Comparison of ENCODE assay signal across 8 cellular contexts in genomic region chr7:120996333-120996982, GRCh38.
DNase-seq lines count a peak whose midpoint lies in the region; ATAC-seq lines count a peak whose summit lies in the region.

No MANE protein-coding gene starts in this region.

- peaks cover 6% of the 10 kb centered on the region for H3K9me3 Mint-ChIP-seq in dendritic cell treated with granulocyte-macrophage colony-stimulating factor and Interleukin-4, amounts not matched to agents 40 ng/mL and 50 ng/mL, for 4 days

- intact Hi-C loops in dendritic cell treated with granulocyte-macrophage colony-stimulating factor and Interleukin-4, amounts not matched to agents 40 ng/mL and 50 ng/mL, for 4 days (cut with micrococcal nuclease) = loop anchor here (2.0 kb wide), 1 partner anchor 46 kb away; the partner anchor contains the start of gene ING3

- no peaks in the 10 kb centered on the region for H3K36me3 ChIP-seq in muscle layer of colon (ENCODE audit: insufficient read depth, low read length)

- H3K4me1 ChIP-seq in muscle layer of colon (ENCODE audit: insufficient read depth, low read length) = peaks cover 68% of the 10 kb centered on the region

- peaks cover 64% of the 10 kb centered on the region for H3K4me1 Mint-ChIP-seq in dendritic cell treated with granulocyte-macrophage colony-stimulating factor and Interleukin-4, amounts not matched to agents 40 ng/mL and 50 ng/mL, for 4 days (ENCODE audit: low read depth)

- H3K27me3 Mint-ChIP-seq in dendritic cell treated with granulocyte-macrophage colony-stimulating factor and Interleukin-4, amounts not matched to agents 40 ng/mL and 50 ng/mL, for 4 days = no peaks in the 10 kb centered on the region

- no peaks in the 10 kb centered on the region for H3K36me3 Mint-ChIP-seq in dendritic cell treated with granulocyte-macrophage colony-stimulating factor and Interleukin-4, amounts not matched to agents 40 ng/mL and 50 ng/mL, for 4 days (ENCODE audit: low read depth)

- H3K27ac Mint-ChIP-seq in dendritic cell treated with granulocyte-macrophage colony-stimulating factor and Interleukin-4, amounts not matched to agents 40 ng/mL and 50 ng/mL, for 4 days = peak overlapping the region; percentile 79

- no peak overlapping the region for H3K9ac ChIP-seq in muscle layer of colon (ENCODE audit: low read length)

- H3K4me3 Mint-ChIP-seq in dendritic cell treated with granulocyte-macrophage colony-stimulating factor and Interleukin-4, amounts not matched to agents 40 ng/mL and 50 ng/mL, for 4 days = peak overlapping the region; percentile 33

- ATAC-seq in GM19397 (IDR thresholded peaks at IDR 0.05; ENCODE audit: unreplicated experiment) (peak; percentile 58), GM19023 (IDR thresholded peaks at IDR 0.05; ENCODE audit: unreplicated experiment) (no peak), HG03439 (IDR thresholded peaks at IDR 0.05; ENCODE audit: unreplicated experiment) (no peak), GM18870 (IDR thresholded peaks at IDR 0.05; ENCODE audit: unreplicated experiment) (no peak)

- peak overlapping the region; percentile 53 for H3K27ac ChIP-seq in muscle layer of colon (ENCODE audit: low read depth, low read length)

- H3K4me3 ChIP-seq in muscle layer of colon (ENCODE audit: low read depth in 1 of 2, low read length in 2 of 2) = no peak overlapping the region

- H3K9me3 ChIP-seq in muscle layer of colon (ENCODE audit: low read length) = no peaks in the 10 kb centered on the region

- DNase-seq in CMK (ENCODE audit: low read depth) (peak; percentile 34), NCI-H69 (lab: John Stamatoyannopoulos, UW) (peak; percentile 71)

- no peaks in the 10 kb centered on the region for H3K27me3 ChIP-seq in muscle layer of colon (ENCODE audit: control insufficient read depth in 1 of 2, insufficient read depth in 2 of 2, low read length in 2 of 2)
